9 cellular contexts compared by ENCODE assay signal in the genomic region with DNA sequence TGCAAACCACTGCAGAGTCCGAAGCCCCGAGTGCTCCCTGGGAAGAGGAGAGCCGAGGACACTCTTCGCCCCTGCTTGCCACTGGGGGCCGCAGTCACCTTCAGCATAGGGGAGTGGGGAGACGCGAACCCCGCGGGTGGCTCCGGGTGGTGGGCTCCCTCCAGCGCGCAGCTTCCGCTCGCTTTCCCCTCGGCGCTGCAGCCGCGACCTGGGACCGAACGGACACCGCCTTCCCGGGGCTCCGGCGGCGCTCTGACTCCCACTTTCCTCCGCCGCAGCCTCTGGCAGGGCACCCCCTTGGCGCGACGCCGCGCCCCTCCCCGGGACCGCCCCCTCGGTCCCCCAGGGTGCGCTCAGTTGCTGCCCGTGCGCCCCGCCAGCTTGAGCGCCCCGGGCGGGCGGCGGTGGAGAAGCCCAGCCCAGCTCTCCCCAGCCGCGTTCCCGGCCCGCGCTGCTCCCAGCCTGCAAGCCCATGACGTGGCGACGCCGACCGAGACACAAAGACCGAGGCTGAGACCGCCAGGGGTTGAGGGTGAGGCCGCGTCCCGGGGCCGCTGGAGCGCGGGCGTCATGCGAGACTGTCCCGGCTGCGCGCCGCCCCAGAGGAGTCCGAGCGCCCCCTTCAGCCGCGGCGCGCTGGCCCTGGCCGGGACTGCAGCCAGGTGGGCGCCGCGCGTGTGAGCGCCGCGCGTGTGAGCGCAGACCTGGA. TPM values are rescaled to one million over a fixed set of nuclear protein-coding genes. Genes with fewer than 3 reads are reported as not detected.
A peak's percentile ranks its signal among the peaks of the same experiment; 100 is the strongest.
DNase-seq lines count a peak whose midpoint lies in the region; ATAC-seq and TF ChIP-seq lines count a peak whose summit lies in the region.
"Had no signal": no experiment of that assay in that cellular context is flagged by ENCODE, and none has a peak within 500 bp of the region (broad histone marks: within the 10 kb centered on the region; RNA-seq: fewer than 3 reads in every experiment).

A gene with protein sequence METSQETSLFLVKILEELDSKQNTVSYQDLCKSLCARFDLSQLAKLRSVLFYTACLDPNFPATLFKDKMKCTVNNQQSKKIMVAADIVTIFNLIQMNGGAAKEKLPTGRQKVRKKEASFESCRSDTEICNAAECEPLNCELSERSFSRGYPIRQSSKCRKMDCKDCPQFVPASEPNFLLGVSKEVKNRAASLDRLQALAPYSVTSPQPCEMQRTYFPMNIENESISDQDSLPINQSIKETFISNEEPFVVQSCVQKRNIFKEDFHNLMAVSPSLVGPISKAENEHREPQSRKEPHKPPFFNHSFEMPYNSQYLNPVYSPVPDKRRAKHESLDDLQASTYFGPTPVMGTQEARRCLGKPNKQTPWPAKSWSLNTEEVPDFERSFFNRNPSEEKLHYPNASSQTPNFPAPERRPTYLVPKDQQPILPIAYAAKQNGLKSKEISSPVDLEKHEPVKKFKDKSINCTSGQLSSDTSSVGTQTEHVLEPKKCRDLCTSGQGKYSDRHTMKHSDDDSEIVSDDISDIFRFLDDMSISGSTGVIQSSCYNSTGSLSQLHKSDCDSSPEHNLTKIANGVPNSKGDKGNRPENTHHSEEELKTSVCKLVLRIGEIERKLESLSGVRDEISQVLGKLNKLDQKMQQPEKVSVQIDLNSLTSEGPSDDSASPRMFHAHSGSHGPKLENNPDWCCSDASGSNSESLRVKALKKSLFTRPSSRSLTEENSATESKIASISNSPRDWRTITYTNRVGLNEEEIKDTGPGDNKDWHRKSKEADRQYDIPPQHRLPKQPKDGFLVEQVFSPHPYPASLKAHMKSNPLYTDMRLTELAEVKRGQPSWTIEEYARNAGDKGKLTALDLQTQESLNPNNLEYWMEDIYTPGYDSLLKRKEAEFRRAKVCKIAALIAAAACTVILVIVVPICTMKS (plus strand): TSS at position 701 of the 709 bp plus-strand sequence. CDS start 23,812 bp downstream, outside the sequence.

- no peaks in the 10 kb centered on the region for H3K36me3 Mint-ChIP-seq in osteocyte (ENCODE audit: unreplicated experiment)

- peak within 1 kb of the TSS; percentile 68 for H3K4me3 Mint-ChIP-seq in osteocyte (ENCODE audit: unreplicated experiment)
- H3K4me3 Mint-ChIP-seq: stimulated activated naive CD8-positive, alpha-beta T cell treated with anti-CD3 and anti-CD28 coated beads, Interleukin-15, Interleukin-2, amounts not matched to agents 100 ng/mL and 50 ng/mL, for 24 hours had no signal

- H3K4me1 Mint-ChIP-seq in osteocyte (ENCODE audit: unreplicated experiment) = peaks cover 10% of the 10 kb centered on the region

- H3K4me3 ChIP-seq in fibroblast of pulmonary artery (replicated peaks; ENCODE audit: low read depth, low read length) = peak within 1 kb of the TSS; percentile 44

- H3K27me3 Mint-ChIP-seq in osteocyte (ENCODE audit: unreplicated experiment) = peaks cover 84% of the 10 kb centered on the region

- peak; percentile 87 for ATAC-seq in SK-N-SH treated with all-trans-retinoic acid at 6 μM for 48 hours

- no peak within 1 kb of the TSS for H3K27ac Mint-ChIP-seq in osteocyte (ENCODE audit: unreplicated experiment)
- H3K27ac Mint-ChIP-seq: stimulated activated naive CD8-positive, alpha-beta T cell treated with anti-CD3 and anti-CD28 coated beads, Interleukin-15, Interleukin-2, amounts not matched to agents 100 ng/mL and 50 ng/mL, for 24 hours had no signal

- peak; percentile 56 for DNase-seq in activated CD8-positive, alpha-beta memory T cell treated with anti-CD3 and anti-CD28 coated beads, Interleukin-2, amount 50 U/mL, for 48 hours
- no peak for DNase-seq in activated CD8-positive, alpha-beta memory T cell treated with anti-CD3 and anti-CD28 coated beads for 24 hours
- DNase-seq in fibroblast of pulmonary artery (ENCODE audit: low read depth) (peak; percentile 41), osteocyte (ENCODE audit: extremely low spot score, unreplicated experiment) (no peak), occipital lobe (lab: John Stamatoyannopoulos, UW) (no peak), RKO (ENCODE audit: low spot score) (no peak), NCI-H2029 treated with DMSO at 0.1 percent for 48 hours (lab: John Stamatoyannopoulos, UW) (no peak)

- no peak for TF ChIP-seq CTCF in fibroblast of pulmonary artery (IDR thresholded peaks at IDR 0.05; ENCODE audit: low read length, missing control alignments)
- peak; percentile 43 for TF ChIP-seq CTCF in osteocyte (IDR thresholded peaks at IDR 0.05)

- H3K9me3 Mint-ChIP-seq in osteocyte (ENCODE audit: unreplicated experiment) = no peaks in the 10 kb centered on the region

TF ChIP-seq in SK-N-SH treated with all-trans-retinoic acid at 6 μM for 48 hours, 23 proteins besides CTCF, POLR2A, EP300 and RAD21:
- TF ChIP-seq ESRRG (CRISPR knock-in tag; IDR thresholded peaks at IDR 0.05) (no peak), TOX (CRISPR knock-in tag; IDR thresholded peaks at IDR 0.05; ENCODE audit: borderline replicate concordance) (no peak), RARB (CRISPR knock-in tag; IDR thresholded peaks at IDR 0.05) (no peak), BACH2 (CRISPR knock-in tag; IDR thresholded peaks at IDR 0.05; ENCODE audit: borderline replicate concordance) (no peak), ZC3H10 (CRISPR knock-in tag; IDR thresholded peaks at IDR 0.05) (no peak), OSR1 (CRISPR knock-in tag; IDR thresholded peaks at IDR 0.05) (no peak), ZFP3 (CRISPR knock-in tag; IDR thresholded peaks at IDR 0.05) (no peak), ZNF8 (CRISPR knock-in tag; IDR thresholded peaks at IDR 0.05) (no peak), ARNTL (CRISPR knock-in tag; IDR thresholded peaks at IDR 0.05; ENCODE audit: borderline replicate concordance, low read depth) (no peak)
- TF ChIP-seq, protein P1, sequence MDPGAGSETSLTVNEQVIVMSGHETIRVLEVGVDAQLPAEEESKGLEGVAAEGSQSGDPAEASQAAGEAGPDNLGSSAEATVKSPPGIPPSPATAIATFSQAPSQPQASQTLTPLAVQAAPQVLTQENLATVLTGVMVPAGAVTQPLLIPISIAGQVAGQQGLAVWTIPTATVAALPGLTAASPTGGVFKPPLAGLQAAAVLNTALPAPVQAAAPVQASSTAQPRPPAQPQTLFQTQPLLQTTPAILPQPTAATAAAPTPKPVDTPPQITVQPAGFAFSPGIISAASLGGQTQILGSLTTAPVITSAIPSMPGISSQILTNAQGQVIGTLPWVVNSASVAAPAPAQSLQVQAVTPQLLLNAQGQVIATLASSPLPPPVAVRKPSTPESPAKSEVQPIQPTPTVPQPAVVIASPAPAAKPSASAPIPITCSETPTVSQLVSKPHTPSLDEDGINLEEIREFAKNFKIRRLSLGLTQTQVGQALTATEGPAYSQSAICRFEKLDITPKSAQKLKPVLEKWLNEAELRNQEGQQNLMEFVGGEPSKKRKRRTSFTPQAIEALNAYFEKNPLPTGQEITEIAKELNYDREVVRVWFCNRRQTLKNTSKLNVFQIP (CRISPR knock-in tag; IDR thresholded peaks at IDR 0.05; ENCODE audit: borderline replicate concordance, low read depth) = no peak
- TF ChIP-seq, protein P2, sequence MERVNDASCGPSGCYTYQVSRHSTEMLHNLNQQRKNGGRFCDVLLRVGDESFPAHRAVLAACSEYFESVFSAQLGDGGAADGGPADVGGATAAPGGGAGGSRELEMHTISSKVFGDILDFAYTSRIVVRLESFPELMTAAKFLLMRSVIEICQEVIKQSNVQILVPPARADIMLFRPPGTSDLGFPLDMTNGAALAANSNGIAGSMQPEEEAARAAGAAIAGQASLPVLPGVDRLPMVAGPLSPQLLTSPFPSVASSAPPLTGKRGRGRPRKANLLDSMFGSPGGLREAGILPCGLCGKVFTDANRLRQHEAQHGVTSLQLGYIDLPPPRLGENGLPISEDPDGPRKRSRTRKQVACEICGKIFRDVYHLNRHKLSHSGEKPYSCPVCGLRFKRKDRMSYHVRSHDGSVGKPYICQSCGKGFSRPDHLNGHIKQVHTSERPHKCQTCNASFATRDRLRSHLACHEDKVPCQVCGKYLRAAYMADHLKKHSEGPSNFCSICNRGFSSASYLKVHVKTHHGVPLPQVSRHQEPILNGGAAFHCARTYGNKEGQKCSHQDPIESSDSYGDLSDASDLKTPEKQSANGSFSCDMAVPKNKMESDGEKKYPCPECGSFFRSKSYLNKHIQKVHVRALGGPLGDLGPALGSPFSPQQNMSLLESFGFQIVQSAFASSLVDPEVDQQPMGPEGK (CRISPR knock-in tag; IDR thresholded peaks at IDR 0.05; ENCODE audit: borderline replicate concordance) = no peak

RNA-seq across cellular contexts. Expression of the gene that starts here (rescaled TPM):
- 1.7 and 2.1 TPM in 2 replicates for total RNA-seq in osteocyte
- 3.6 TPM for total RNA-seq in occipital lobe

Comparison
In these comparisons a context has a peak if more than half of its experiments do, and no peak if none do; other contexts are left out.
1. DNase-seq: peak in activated CD8-positive, alpha-beta memory T cell treated with anti-CD3 and anti-CD28 coated beads, Interleukin-2, amount 50 U/mL, for 48 hours (single experiment) and fibroblast of pulmonary artery (single experiment); none in activated CD8-positive, alpha-beta memory T cell treated with anti-CD3 and anti-CD28 coated beads for 24 hours (single experiment), osteocyte (single experiment), occipital lobe (single experiment), RKO (single experiment) and NCI-H2029 treated with DMSO at 0.1 percent for 48 hours (single experiment).